Comparison of ENCODE assay signal across 20 cellular contexts in genomic region chrX:144791298-144791697, GRCh38.
"Had no signal": no experiment of that assay in that cellular context is flagged by ENCODE, and none has a peak within 500 bp of the region (broad histone marks: within the 10 kb centered on the region; RNA-seq: fewer than 3 reads in every experiment).

No MANE protein-coding gene starts in this region.

- H3K27me3 Mint-ChIP-seq: activated CD8-positive, alpha-beta T cell treated with anti-CD3 and anti-CD28 coated beads for 36 hours; central memory CD8-positive, alpha-beta T cell; natural killer cell treated with Interleukin-12 subunit alpha and Interleukin-12 subunit beta and Interleukin-15 and Interleukin-18, amount 100 ng/mL, for 72 hours; stimulated activated memory B cell treated with anti-CD40 and anti-IgM and Interleukin-4, amounts not matched to agents 10 μg/mL and 1 μg/mL and 100 μg/mL, for 72 hours; T-helper 17 cell had no signal

- H3K4me3 ChIP-seq: left ventricle myocardium inferior, right atrium auricular region, transverse colon had no signal

- DNase-seq: activated CD4-positive, alpha-beta T cell treated with anti-CD3 and anti-CD28 coated beads for 4 hours; activated CD8-positive, alpha-beta T cell treated with anti-CD3 and anti-CD28 coated beads for 36 hours; activated gamma-delta T cell; activated T-cell treated with anti-CD3 and anti-CD28 coated beads, Interleukin-2, amount 50 U/mL, for 48 hours; amniotic stem cell; endodermal cell; kidney; left ventricle myocardium inferior; mesenchymal stem cell; nucleus accumbens; posterior cingulate gyrus; stimulated activated CD4-positive, alpha-beta T cell treated with anti-CD3 and anti-CD28 coated beads, Interleukin-2, amount 100 ng/mL, for 48 hours; T-helper 17 cell; transverse colon had no signal

- H3K4me3 Mint-ChIP-seq: activated CD8-positive, alpha-beta T cell treated with anti-CD3 and anti-CD28 coated beads for 36 hours; central memory CD8-positive, alpha-beta T cell; endodermal cell; natural killer cell treated with Interleukin-12 subunit alpha and Interleukin-12 subunit beta and Interleukin-15 and Interleukin-18, amount 100 ng/mL, for 72 hours; stimulated activated memory B cell treated with anti-CD40 and anti-IgM and Interleukin-4, amounts not matched to agents 10 μg/mL and 1 μg/mL and 100 μg/mL, for 72 hours; T-helper 17 cell; WTC11 had no signal

- H3K36me3 Mint-ChIP-seq: natural killer cell treated with Interleukin-12 subunit alpha and Interleukin-12 subunit beta and Interleukin-15 and Interleukin-18, amount 100 ng/mL, for 72 hours; stimulated activated memory B cell treated with anti-CD40 and anti-IgM and Interleukin-4, amounts not matched to agents 10 μg/mL and 1 μg/mL and 100 μg/mL, for 72 hours had no signal

- H3K4me1 Mint-ChIP-seq: central memory CD8-positive, alpha-beta T cell; endodermal cell; stimulated activated memory B cell treated with anti-CD40 and anti-IgM and Interleukin-4, amounts not matched to agents 10 μg/mL and 1 μg/mL and 100 μg/mL, for 72 hours; T-helper 17 cell; WTC11 had no signal

- H3K4me1 ChIP-seq: left ventricle myocardium inferior, right atrium auricular region, transverse colon had no signal

- H3K27ac Mint-ChIP-seq: activated CD8-positive, alpha-beta T cell treated with anti-CD3 and anti-CD28 coated beads for 36 hours; activated naive CD4-positive, alpha-beta T cell treated with anti-CD3 and anti-CD28 coated beads, Interleukin-2, amount 50 U/mL, for 72 hours; endodermal cell; natural killer cell treated with Interleukin-12 subunit alpha and Interleukin-12 subunit beta and Interleukin-15 and Interleukin-18, amount 100 ng/mL, for 72 hours; stimulated activated memory B cell treated with anti-CD40 and anti-IgM and Interleukin-4, amounts not matched to agents 10 μg/mL and 1 μg/mL and 100 μg/mL, for 72 hours; T-helper 17 cell; WTC11 had no signal

- H3K9me3 ChIP-seq: transverse colon had no signal

- ATAC-seq: activated CD8-positive, alpha-beta T cell treated with anti-CD3 and anti-CD28 coated beads for 36 hours; activated naive CD4-positive, alpha-beta T cell treated with anti-CD3 and anti-CD28 coated beads, Interleukin-2, amount 50 U/mL, for 72 hours; natural killer cell treated with Interleukin-12 subunit alpha and Interleukin-12 subunit beta and Interleukin-15 and Interleukin-18, amount 100 ng/mL, for 72 hours; stimulated activated memory B cell treated with anti-CD40 and anti-IgM and Interleukin-4, amounts not matched to agents 10 μg/mL and 1 μg/mL and 100 μg/mL, for 72 hours; T-helper 17 cell; WTC11 had no signal

- H3K27ac ChIP-seq: left ventricle myocardium inferior, right atrium auricular region, transverse colon had no signal

- H3K27me3 ChIP-seq: right atrium auricular region, transverse colon had no signal

- H3K36me3 ChIP-seq: left ventricle myocardium inferior, right atrium auricular region, transverse colon had no signal
